Comparison of ENCODE assay signal across 8 cellular contexts in the genomic region with DNA sequence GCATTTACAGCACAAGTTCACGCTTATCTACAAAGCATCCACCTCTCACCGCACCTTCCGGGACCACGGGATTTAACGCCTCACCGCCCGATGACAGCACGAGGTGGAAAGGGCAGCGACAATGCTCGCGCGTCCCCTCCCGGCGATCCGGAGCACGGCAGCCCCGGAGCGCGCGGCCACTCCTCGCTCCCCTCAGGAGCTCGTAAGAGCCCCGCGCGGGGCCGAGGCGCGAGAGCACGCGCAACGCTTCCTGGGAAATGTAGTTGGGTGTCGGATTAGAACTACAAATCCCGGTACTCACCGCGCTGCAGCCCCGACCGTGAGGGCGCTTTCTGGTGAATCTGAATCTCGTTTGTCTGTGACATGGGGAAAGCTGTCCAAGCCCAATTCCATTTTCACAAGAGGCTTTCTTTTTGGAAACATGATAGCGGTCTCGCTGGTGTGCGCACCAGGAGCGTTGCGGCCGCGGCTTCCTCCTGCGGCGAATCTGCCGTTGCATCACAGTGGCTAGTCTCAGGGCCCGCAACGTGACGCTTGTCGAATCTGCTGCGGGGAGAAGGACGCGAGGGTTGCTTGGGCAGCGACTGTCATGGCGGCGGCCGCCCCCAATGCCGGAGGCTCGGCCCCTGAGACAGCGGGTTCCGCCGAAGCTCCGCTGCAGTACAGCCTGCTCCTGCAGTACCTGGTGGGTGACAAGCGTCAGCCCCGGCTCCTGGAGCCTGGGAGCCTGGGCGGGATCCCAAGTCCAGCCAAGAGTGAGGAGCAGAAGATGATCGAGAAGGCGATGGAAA. TPM values are rescaled to one million over a fixed set of nuclear protein-coding genes. Genes with fewer than 3 reads are reported as not detected.
DNase-seq lines count a peak whose midpoint lies in the region; TF ChIP-seq lines count a peak whose summit lies in the region.

A gene (plus strand): TSS at position 576 of the 791 bp plus-strand sequence. CDS start 14 bp downstream, at position 590.

- no peaks in the 10 kb centered on the region for H3K4me1 ChIP-seq in HAP-1
- H3K4me1 ChIP-seq in stomach, result peaks cover 32 to 53% (median 47%) of the 10 kb centered on the region in 4 donors

- TF ChIP-seq CTCF in neural cell (IDR thresholded peaks at IDR 0.05; ENCODE audit: poor library complexity, severe bottlenecking), result peak; percentile 100
- peak in 5 of 7 experiments; percentile 90 to 96 (median 95) for TF ChIP-seq CTCF in stomach (IDR thresholded peaks at IDR 0.05)

- H3K4me2 ChIP-seq in neural cell (ENCODE audit: low read length), result peak within 1 kb of the TSS; percentile 74

- peak within 1 kb of the TSS; percentile 88 for H3K9ac ChIP-seq in neural cell (ENCODE audit: low read length)

- intact Hi-C loops in stomach (cut with DNase I; ENCODE audit: low total_unique reads), result no loop called here

- peak within 1 kb of the TSS; percentile 89 for H3K4me3 ChIP-seq in HAP-1
- H3K4me3 ChIP-seq in MG63, result peak within 1 kb of the TSS; percentile 79
- H3K4me3 ChIP-seq in neural cell (ENCODE audit: low read length), result peak within 1 kb of the TSS; percentile 90
- peak within 1 kb of the TSS; percentile 71 to 100 (median 93) for H3K4me3 ChIP-seq in stomach

- peak; percentile 96 for TF ChIP-seq RAD21 in neural cell (conservative IDR thresholded peaks at IDR 0.05)

- H3K9me2 ChIP-seq in neural cell (ENCODE audit: insufficient read depth, low read length), result no peaks in the 10 kb centered on the region

- H4K20me1 ChIP-seq in neural cell (ENCODE audit: insufficient read depth), result no peaks in the 10 kb centered on the region

- H2AFZ ChIP-seq in neural cell (ENCODE audit: low read depth, low read length), result peak within 1 kb of the TSS; percentile 95

- TF ChIP-seq POLR2A in stomach (IDR thresholded peaks at IDR 0.05), result peak in 2 of 4 donors; percentile 32 to 44

- H3K36me3 ChIP-seq in HAP-1 (replicated peaks), result peaks cover 25% of the 10 kb centered on the region
- peaks cover 22% of the 10 kb centered on the region for H3K36me3 ChIP-seq in MG63
- H3K36me3 ChIP-seq in neural cell (ENCODE audit: insufficient read depth, low read length), result no peaks in the 10 kb centered on the region
- H3K36me3 ChIP-seq in stomach, result peaks cover 23 to 25% (median 25%) of the 10 kb centered on the region in 4 donors

- WGBS in stomach, 5 donors, result 0 to 1% (median 0%) methylated on average over 44 to 71 of the region's 71 CpGs

- DNase-seq in GDM1 (lab: John Stamatoyannopoulos, UW) (peak; percentile 97), HAP-1 (ENCODE audit: low spot score in 2 of 2) (peak; percentile 95 to 96), MG63 (peak; percentile 88), SHP77 treated with DMSO at 0.1 percent for 48 hours (lab: John Stamatoyannopoulos, UW) (peak; percentile 99), fibroblast of the conjunctiva (ENCODE audit: low read depth) (peak; percentile 95), stomach (peak; percentile 93)
- DNase-seq in activated effector memory CD4-positive, alpha-beta T cell treated with anti-CD3 and anti-CD28 coated beads, Interleukin-2, amount 50 U/mL, for 16 hours, result peak; percentile 97

- peak; percentile 100 for TF ChIP-seq EP300 in neural cell (conservative IDR thresholded peaks at IDR 0.05; ENCODE audit: poor library complexity, severe bottlenecking)
- no peak for TF ChIP-seq EP300 in stomach (IDR thresholded peaks at IDR 0.05)

- peak within 1 kb of the TSS; percentile 94 for H3K27ac ChIP-seq in neural cell (ENCODE audit: low read length)
- H3K27ac ChIP-seq in stomach, result peak within 1 kb of the TSS; percentile 80 to 95 (median 93)

- H3K79me2 ChIP-seq in neural cell (replicated peaks; ENCODE audit: insufficient read depth, low read length), result peaks cover 13% of the 10 kb centered on the region

- H3F3A ChIP-seq in neural cell (ENCODE audit: insufficient read depth, low read length, poor library complexity, severe bottlenecking), result no peaks in the 10 kb centered on the region

- H3K9me3 ChIP-seq in HAP-1 (no peaks in the 10 kb centered on the region), MG63 (no peaks in the 10 kb centered on the region), neural cell (ENCODE audit: low read length) (no peaks in the 10 kb centered on the region), stomach (no peaks in the 10 kb centered on the region)

- no peaks in the 10 kb centered on the region for H3K27me3 ChIP-seq in HAP-1 (ENCODE audit: low read depth)
- H3K27me3 ChIP-seq in MG63, result no peaks in the 10 kb centered on the region
- H3K27me3 ChIP-seq in neural cell (ENCODE audit: insufficient read depth, low read depth, low read length), result no peaks in the 10 kb centered on the region
- H3K27me3 ChIP-seq in stomach, result no peaks in the 10 kb centered on the region

- in situ Hi-C loops in HAP-1 (cut with MboI; ENCODE audit: low sequenced_read_pairs), result no loop called here

TF ChIP-seq in neural cell, 6 proteins besides CTCF, POLR2A, EP300 and RAD21:
- TF ChIP-seq, protein P1, sequence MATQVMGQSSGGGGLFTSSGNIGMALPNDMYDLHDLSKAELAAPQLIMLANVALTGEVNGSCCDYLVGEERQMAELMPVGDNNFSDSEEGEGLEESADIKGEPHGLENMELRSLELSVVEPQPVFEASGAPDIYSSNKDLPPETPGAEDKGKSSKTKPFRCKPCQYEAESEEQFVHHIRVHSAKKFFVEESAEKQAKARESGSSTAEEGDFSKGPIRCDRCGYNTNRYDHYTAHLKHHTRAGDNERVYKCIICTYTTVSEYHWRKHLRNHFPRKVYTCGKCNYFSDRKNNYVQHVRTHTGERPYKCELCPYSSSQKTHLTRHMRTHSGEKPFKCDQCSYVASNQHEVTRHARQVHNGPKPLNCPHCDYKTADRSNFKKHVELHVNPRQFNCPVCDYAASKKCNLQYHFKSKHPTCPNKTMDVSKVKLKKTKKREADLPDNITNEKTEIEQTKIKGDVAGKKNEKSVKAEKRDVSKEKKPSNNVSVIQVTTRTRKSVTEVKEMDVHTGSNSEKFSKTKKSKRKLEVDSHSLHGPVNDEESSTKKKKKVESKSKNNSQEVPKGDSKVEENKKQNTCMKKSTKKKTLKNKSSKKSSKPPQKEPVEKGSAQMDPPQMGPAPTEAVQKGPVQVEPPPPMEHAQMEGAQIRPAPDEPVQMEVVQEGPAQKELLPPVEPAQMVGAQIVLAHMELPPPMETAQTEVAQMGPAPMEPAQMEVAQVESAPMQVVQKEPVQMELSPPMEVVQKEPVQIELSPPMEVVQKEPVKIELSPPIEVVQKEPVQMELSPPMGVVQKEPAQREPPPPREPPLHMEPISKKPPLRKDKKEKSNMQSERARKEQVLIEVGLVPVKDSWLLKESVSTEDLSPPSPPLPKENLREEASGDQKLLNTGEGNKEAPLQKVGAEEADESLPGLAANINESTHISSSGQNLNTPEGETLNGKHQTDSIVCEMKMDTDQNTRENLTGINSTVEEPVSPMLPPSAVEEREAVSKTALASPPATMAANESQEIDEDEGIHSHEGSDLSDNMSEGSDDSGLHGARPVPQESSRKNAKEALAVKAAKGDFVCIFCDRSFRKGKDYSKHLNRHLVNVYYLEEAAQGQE (IDR thresholded peaks at IDR 0.05; ENCODE audit: borderline replicate concordance), result peak; percentile 89
- peak; percentile 86 for TF ChIP-seq MXI1 (conservative IDR thresholded peaks at IDR 0.05; ENCODE audit: poor library complexity, severe bottlenecking)
- no peak for TF ChIP-seq EZH2 (IDR thresholded peaks at IDR 0.05; ENCODE audit: borderline replicate concordance, insufficient read depth, low read length, poor library complexity, severe bottlenecking)
- peak; percentile 96 for TF ChIP-seq POLR2AphosphoS5 (IDR thresholded peaks at IDR 0.05)
- peak; percentile 93 for TF ChIP-seq SMC3 (conservative IDR thresholded peaks at IDR 0.05; ENCODE audit: poor library complexity)
- peak; percentile 96 for TF ChIP-seq TAF1 (IDR thresholded peaks at IDR 0.05; ENCODE audit: low read depth)

RNA-seq across cellular contexts. Expression of the gene that starts here (rescaled TPM):
- 16.0 and 22.8 TPM in 2 replicates for total RNA-seq in MG63 (2014; rRNA removed; shearing (Covaris generic); ENCODE audit: low replicate concordance)
- polyA plus RNA-seq in neural cell, result 16.0 and 16.7 TPM in 2 replicates
- 18.3 and 18.6 TPM in 2 replicates for polyA minus RNA-seq in neural cell
- total RNA-seq in stomach, result 10 to 100 TPM in 2 of 5 donors, 1 to 10 TPM in 2, under 1 TPM in 1; 0.29 to 22.6 (median 8.9) TPM
- 1 to 10 TPM; 7.3 to 9.5 (median 8.6) TPM for polyA plus RNA-seq in stomach

Comparison
In these comparisons a context has a peak if more than half of its experiments do, and no peak if none do; other contexts are left out.
1. Peak in every context shown above with its lines: DNase-seq, H3K4me3 ChIP-seq and H3K27ac ChIP-seq.